Comparison of ENCODE assay signal across 8 cellular contexts in genomic region chr17:82648165-82648668, GRCh38. TPM values are rescaled to one million over a fixed set of nuclear protein-coding genes. Genes with fewer than 3 reads are reported as not detected.
A peak's percentile ranks its signal among the peaks of the same experiment; 100 is the strongest.
DNase-seq lines count a peak whose midpoint lies in the region; ATAC-seq and TF ChIP-seq lines count a peak whose summit lies in the region.

WDR45B (minus strand) TSS chr17:82648444; CDS start chr17:82648340, 104 bp downstream.

- peaks cover 10% of the 10 kb centered on the region for H3K4me1 ChIP-seq in RWPE2 (ENCODE audit: insufficient read depth, poor library complexity, severe bottlenecking)

- intact Hi-C loops in activated T-helper 2 cell treated with anti-CD3 and anti-CD28 coated beads, Interferon-gamma antibody, Interleukin-2, Interleukin-4, amounts not matched to agents 10 μg/mL and 5 μg/mL and 100 μg/mL, durations not matched to agents 14 hours and 24 hours and 36 hours (cut with micrococcal nuclease), result loop anchor here (1.0 to 5.0 kb wide), 4 partner anchors 68 to 404 kb away; partner anchors contain the start of genes FN3KRP, NARF and TBCD
- intact Hi-C loops in natural killer cell (cut with micrococcal nuclease), result loop anchor here (2.0 kb wide), 1 partner anchor 55 kb away; no protein-coding TSS in a partner anchor

- H3K36me3 ChIP-seq in RWPE2 (ENCODE audit: low read depth), result peaks cover 32% of the 10 kb centered on the region

- no peaks in the 10 kb centered on the region for H3K9me3 Mint-ChIP-seq in activated T-helper 2 cell treated with anti-CD3 and anti-CD28 coated beads, Interferon-gamma antibody, Interleukin-2, Interleukin-4, amounts not matched to agents 10 μg/mL and 5 μg/mL and 100 μg/mL, durations not matched to agents 14 hours and 24 hours and 36 hours
- H3K9me3 Mint-ChIP-seq in natural killer cell, result no peaks in the 10 kb centered on the region

- H3K27ac Mint-ChIP-seq in activated T-helper 2 cell treated with anti-CD3 and anti-CD28 coated beads, Interferon-gamma antibody, Interleukin-2, Interleukin-4, amounts not matched to agents 10 μg/mL and 5 μg/mL and 100 μg/mL, durations not matched to agents 14 hours and 24 hours and 36 hours, result peak within 1 kb of the TSS; percentile 71
- peak within 1 kb of the TSS; percentile 77 to 80 for H3K27ac Mint-ChIP-seq in natural killer cell

- peak within 1 kb of the TSS; percentile 96 for H3K27ac ChIP-seq in RWPE2 (ENCODE audit: poor library complexity, severe bottlenecking)

- H3K4me3 ChIP-seq in RWPE2 (ENCODE audit: severe bottlenecking), result peak within 1 kb of the TSS; percentile 92

- TF ChIP-seq CTCF in RWPE2 (IDR thresholded peaks at IDR 0.05; ENCODE audit: poor library complexity, severe bottlenecking), result no peak
- no peak for TF ChIP-seq CTCF in natural killer cell (IDR thresholded peaks at IDR 0.05)

- peaks cover 29% of the 10 kb centered on the region for H3K36me3 Mint-ChIP-seq in activated T-helper 2 cell treated with anti-CD3 and anti-CD28 coated beads, Interferon-gamma antibody, Interleukin-2, Interleukin-4, amounts not matched to agents 10 μg/mL and 5 μg/mL and 100 μg/mL, durations not matched to agents 14 hours and 24 hours and 36 hours (ENCODE audit: low read depth)
- H3K36me3 Mint-ChIP-seq in natural killer cell, result no peaks in the 10 kb centered on the region

- H3K4me1 Mint-ChIP-seq in activated T-helper 2 cell treated with anti-CD3 and anti-CD28 coated beads, Interferon-gamma antibody, Interleukin-2, Interleukin-4, amounts not matched to agents 10 μg/mL and 5 μg/mL and 100 μg/mL, durations not matched to agents 14 hours and 24 hours and 36 hours (ENCODE audit: low read depth), result peaks cover 10% of the 10 kb centered on the region
- peaks cover 24 to 38% of the 10 kb centered on the region in 2 donors for H3K4me1 Mint-ChIP-seq in natural killer cell

- H3K27me3 Mint-ChIP-seq in activated T-helper 2 cell treated with anti-CD3 and anti-CD28 coated beads, Interferon-gamma antibody, Interleukin-2, Interleukin-4, amounts not matched to agents 10 μg/mL and 5 μg/mL and 100 μg/mL, durations not matched to agents 14 hours and 24 hours and 36 hours (ENCODE audit: low read depth), result no peaks in the 10 kb centered on the region
- H3K27me3 Mint-ChIP-seq in natural killer cell (ENCODE audit: low read depth in 2 of 2), result no peaks in the 10 kb centered on the region

- H3K9me3 ChIP-seq in RWPE2 (ENCODE audit: severe bottlenecking), result no peaks in the 10 kb centered on the region

- peak; percentile 91 for ATAC-seq in RWPE2 (ENCODE audit: low read depth)
- ATAC-seq in natural killer cell, result peak; percentile 88 to 96 (median 92)

- DNase-seq in DMS79 treated with DMSO at 0.1 percent for 48 hours (lab: John Stamatoyannopoulos, UW), result peak; percentile 58
- DNase-seq in GOT3 (lab: John Stamatoyannopoulos, UW), result peak; percentile 81
- peak; percentile 93 for DNase-seq in LoVo (ENCODE audit: low spot score)
- DNase-seq in RWPE2 (ENCODE audit: low spot score), result peak; percentile 96
- peak; percentile 86 for DNase-seq in activated T-helper 2 cell treated with anti-CD3 and anti-CD28 coated beads, Interferon-gamma antibody, Interleukin-2, Interleukin-4, amounts not matched to agents 10 μg/mL and 5 μg/mL and 100 μg/mL, durations not matched to agents 14 hours and 24 hours and 36 hours (ENCODE audit: low spot score)
- DNase-seq in fibroblast of peridontal ligament (ENCODE audit: extremely low read depth), result peak; percentile 96
- peak; percentile 80 for DNase-seq in natural killer cell
- peak; percentile 83 to 90 (median 88) for DNase-seq in stimulated activated naive CD4-positive, alpha-beta T cell (lab: John Stamatoyannopoulos, UW)

- peak within 1 kb of the TSS; percentile 84 for H3K4me3 Mint-ChIP-seq in activated T-helper 2 cell treated with anti-CD3 and anti-CD28 coated beads, Interferon-gamma antibody, Interleukin-2, Interleukin-4, amounts not matched to agents 10 μg/mL and 5 μg/mL and 100 μg/mL, durations not matched to agents 14 hours and 24 hours and 36 hours (ENCODE audit: low read depth)
- peak within 1 kb of the TSS; percentile 89 for H3K4me3 Mint-ChIP-seq in natural killer cell

- H3K27me3 ChIP-seq in RWPE2 (ENCODE audit: insufficient read depth, poor library complexity, severe bottlenecking), result no peaks in the 10 kb centered on the region

RNA-seq across cellular contexts. Expression of gene WDR45B, which starts in this region (rescaled TPM):
- 63.1 and 66.9 TPM in 2 replicates for total RNA-seq in activated T-helper 2 cell treated with anti-CD3 and anti-CD28 coated beads, Interferon-gamma antibody, Interleukin-2, Interleukin-4, amounts not matched to agents 10 μg/mL and 5 μg/mL and 100 μg/mL, durations not matched to agents 14 hours and 24 hours and 36 hours
- total RNA-seq in natural killer cell, result 100 to 1,000 TPM in 1 of 3 donors, 10 to 100 TPM in 2; 81.8 to 112 (median 94.6) TPM

Comparison
In these comparisons a context has a peak if more than half of its experiments do, and no peak if none do; other contexts are left out.
1. Peak in every context shown above with its lines: DNase-seq, ATAC-seq, H3K4me3 ChIP-seq and H3K27ac ChIP-seq.